ENCODE assay signal across 10 cellular contexts in genomic region chr6:169250660-169251059, GRCh38. TPM values are rescaled to one million over a fixed set of nuclear protein-coding genes. Genes with fewer than 3 reads are reported as not detected.
DNase-seq lines count a peak whose midpoint lies in the region; ATAC-seq and TF ChIP-seq lines count a peak whose summit lies in the region.
"Had no signal": no experiment of that assay in that cellular context is flagged by ENCODE, and none has a peak within 500 bp of the region (broad histone marks: within the 10 kb centered on the region; RNA-seq: fewer than 3 reads in every experiment).

No MANE protein-coding gene starts in this region.

- H3K36me3 ChIP-seq in brain microvascular endothelial cell (replicated peaks) (peaks cover 49% of the 10 kb centered on the region), tibial artery (peaks cover 26 to 29% (median 29%) of the 10 kb centered on the region in 3 donors)
- H3K36me3 ChIP-seq: spleen had no signal

- no peaks in the 10 kb centered on the region for H3K27me3 ChIP-seq in brain microvascular endothelial cell (replicated peaks)
- H3K27me3 ChIP-seq in tibial artery, result no peaks in the 10 kb centered on the region

- in situ Hi-C loops in brain microvascular endothelial cell (cut with HindIII; ENCODE audit: low pct_ligation_motif_present, low sequenced_read_pairs), result no loop called here

- no peak for ATAC-seq in left colon

- no peaks in the 10 kb centered on the region for H3K9me3 ChIP-seq in tibial artery
- H3K9me3 ChIP-seq: spleen had no signal

- DNase-seq in DMS53 (lab: John Stamatoyannopoulos, UW) (peak; percentile 61), DMS53 treated with DMSO at 0.1 percent for 48 hours (lab: John Stamatoyannopoulos, UW; ENCODE audit: unreplicated experiment) (no peak), brain microvascular endothelial cell (peak; percentile 91), inferior parietal cortex (ENCODE audit: extremely low spot score) (peak; percentile 77), tibial artery (peak; percentile 72 to 85), left colon (no peak), NCI-H2081 (lab: John Stamatoyannopoulos, UW) (no peak), HuH-7.5 (ENCODE audit: low spot score) (no peak)
- DNase-seq: spleen had no signal

- H3K27ac ChIP-seq in brain microvascular endothelial cell, result peak overlapping the region; percentile 38
- peak overlapping the region; percentile 70 to 71 for H3K27ac ChIP-seq in tibial artery
- H3K27ac ChIP-seq: 22Rv1, spleen had no signal

- intact Hi-C loops in tibial artery (cut with DNase I; ENCODE audit: low total_unique reads) (no loop called here), left colon (cut with DNase I, micrococcal nuclease) (no loop called here)

- peak; percentile 19 for TF ChIP-seq CTCF in brain microvascular endothelial cell (IDR thresholded peaks at IDR 0.05; ENCODE audit: low read depth, low read length, missing control alignments)
- TF ChIP-seq CTCF in tibial artery (IDR thresholded peaks at IDR 0.05), result no peak

- H3K4me3 ChIP-seq in brain microvascular endothelial cell (ENCODE audit: low read depth, low read length), result peak overlapping the region; percentile 87
- peak overlapping the region; percentile 51 to 57 for H3K4me3 ChIP-seq in tibial artery

- peaks cover 0 to 65% (median 17%) of the 10 kb centered on the region in 4 donors for H3K4me1 ChIP-seq in tibial artery

RNA-seq across cellular contexts. Expression of gene THBS2, which starts 3.0 kb away (rescaled TPM):
- total RNA-seq in left colon, result 10 to 100 TPM in 1 of 2 donors, 1 to 10 TPM in 1; 5.0 to 13.6 TPM

Comparison
In these comparisons a context has a peak if more than half of its experiments do, and no peak if none do; other contexts are left out.
1. DNase-seq: peak in DMS53 (single experiment), brain microvascular endothelial cell (single experiment), inferior parietal cortex (single experiment) and tibial artery (2 of 2); none in DMS53 treated with DMSO at 0.1 percent for 48 hours (single experiment), left colon (0 of 2), NCI-H2081 (0 of 2) and HuH-7.5 (single experiment).